9 cellular contexts compared by ENCODE assay signal in genomic region chr16:85086347-85087291, GRCh38. TPM values are rescaled to one million over a fixed set of nuclear protein-coding genes. Genes with fewer than 3 reads are reported as not detected.
DNase-seq lines count a peak whose midpoint lies in the region; TF ChIP-seq lines count a peak whose summit lies in the region.
"Had no signal": no experiment of that assay in that cellular context is flagged by ENCODE, and none has a peak within 500 bp of the region (broad histone marks: within the 10 kb centered on the region; RNA-seq: fewer than 3 reads in every experiment).

No MANE protein-coding gene starts in this region.

- peaks cover 42% of the 10 kb centered on the region for H3K4me1 ChIP-seq in left ventricle myocardium inferior
- peaks cover 0 to 33% (median 25%) of the 10 kb centered on the region in 4 donors for H3K4me1 ChIP-seq in sigmoid colon

- peak; percentile 68 for TF ChIP-seq RAD21 in Ishikawa (IDR thresholded peaks at IDR 0.05; ENCODE audit: low read depth)

- H3K4me3 ChIP-seq in left ventricle myocardium inferior = no peak overlapping the region
- no peak overlapping the region for H3K4me3 ChIP-seq in sigmoid colon

- H3K9me3 ChIP-seq in left ventricle myocardium inferior (replicated peaks) (no peaks in the 10 kb centered on the region), sigmoid colon (no peaks in the 10 kb centered on the region)

- no peaks in the 10 kb centered on the region for H3K27me3 Mint-ChIP-seq in activated naive CD8-positive, alpha-beta T cell treated with anti-CD3 and anti-CD28 coated beads for 36 hours

- H3K27ac ChIP-seq in left ventricle myocardium inferior (replicated peaks) (no peak overlapping the region), sigmoid colon (peak overlapping the region in 1 of 4 donors; percentile 20)

- TF ChIP-seq EP300 in Ishikawa (IDR thresholded peaks at IDR 0.05; ENCODE audit: borderline replicate concordance) (no peak), sigmoid colon (IDR thresholded peaks at IDR 0.05) (no peak)

- intact Hi-C loops in left ventricle myocardium inferior (cut with micrococcal nuclease) = no loop called here
- intact Hi-C loops in sigmoid colon (cut with DNase I) = no loop called here

- no peak overlapping the region for H3K27ac Mint-ChIP-seq in activated naive CD8-positive, alpha-beta T cell treated with anti-CD3 and anti-CD28 coated beads for 36 hours

- H3K36me3 ChIP-seq in left ventricle myocardium inferior = peaks cover 8% of the 10 kb centered on the region
- H3K36me3 ChIP-seq in sigmoid colon = peaks cover 0 to 36% (median 7%) of the 10 kb centered on the region in 4 donors

- H3K4me3 Mint-ChIP-seq in activated naive CD8-positive, alpha-beta T cell treated with anti-CD3 and anti-CD28 coated beads for 36 hours = no peak overlapping the region

- TF ChIP-seq CTCF in left ventricle myocardium inferior (IDR thresholded peaks at IDR 0.05; ENCODE audit: borderline replicate concordance) (peak; percentile 84), sigmoid colon (IDR thresholded peaks at IDR 0.05) (peak in 3 of 4 experiments; percentile 68 to 88 (median 77))

- WGBS in sigmoid colon, 2 donors = 54 to 72% methylated on average over 37 of the region's 37 CpGs

- DNase-seq in NCI-H2107 (lab: John Stamatoyannopoulos, UW) = peak; percentile 27
- no peak for DNase-seq in NCI-H2107 treated with DMSO at 0.1 percent for 48 hours (lab: John Stamatoyannopoulos, UW; ENCODE audit: unreplicated experiment)
- DNase-seq in SKM-1 treated with dmso at 0.1 percent for 144 hours (lab: John Stamatoyannopoulos, UW; ENCODE audit: unreplicated experiment) = peak; percentile 17
- peak; percentile 80 for DNase-seq in activated naive CD8-positive, alpha-beta T cell treated with anti-CD3 and anti-CD28 coated beads for 36 hours
- DNase-seq in left ventricle myocardium inferior = peak; percentile 78
- DNase-seq in sigmoid colon = peak; percentile 83
- DNase-seq in NCI-H1048 (lab: John Stamatoyannopoulos, UW) = no peak

- H3K36me3 Mint-ChIP-seq in activated naive CD8-positive, alpha-beta T cell treated with anti-CD3 and anti-CD28 coated beads for 36 hours = no peaks in the 10 kb centered on the region

- H3K27me3 ChIP-seq in left ventricle myocardium inferior (ENCODE audit: low read depth) (no peaks in the 10 kb centered on the region), sigmoid colon (no peaks in the 10 kb centered on the region)

- H3K9me3 Mint-ChIP-seq in activated naive CD8-positive, alpha-beta T cell treated with anti-CD3 and anti-CD28 coated beads for 36 hours = no peaks in the 10 kb centered on the region

- H3K4me1 Mint-ChIP-seq in activated naive CD8-positive, alpha-beta T cell treated with anti-CD3 and anti-CD28 coated beads for 36 hours = peaks cover 13% of the 10 kb centered on the region

- TF ChIP-seq POLR2A in sigmoid colon (IDR thresholded peaks at IDR 0.05) = no peak

TF ChIP-seq in Ishikawa, 13 proteins besides CTCF, POLR2A, EP300 and RAD21:
- no peak for TF ChIP-seq CEBPB (IDR thresholded peaks at IDR 0.05)
- no peak for TF ChIP-seq CREB1 (IDR thresholded peaks at IDR 0.05; ENCODE audit: low read depth)
- no peak; the same call in 1 of the 2 replicates for TF ChIP-seq YY1 (IDR thresholded peaks at IDR 0.05; ENCODE audit: low read depth)
- no peak for TF ChIP-seq MAX (IDR thresholded peaks at IDR 0.05)
- TF ChIP-seq ZBTB7A (IDR thresholded peaks at IDR 0.05; ENCODE audit: low read depth) = no peak
- TF ChIP-seq TCF12 (IDR thresholded peaks at IDR 0.05; ENCODE audit: low read depth) = no peak

RNA-seq across cellular contexts. Expression of gene CIBAR2, which starts 25.7 kb away (rescaled TPM):
- not detected for total RNA-seq in activated naive CD8-positive, alpha-beta T cell treated with anti-CD3 and anti-CD28 coated beads for 36 hours
- total RNA-seq in left ventricle myocardium inferior (not detected), sigmoid colon (not detected)
- not detected for polyA plus RNA-seq in sigmoid colon
- total RNA-seq: mononuclear cell had no signal

RNA-seq across cellular contexts. Expression of gene KIAA0513, which starts 59.0 kb away (rescaled TPM):
- total RNA-seq in activated naive CD8-positive, alpha-beta T cell treated with anti-CD3 and anti-CD28 coated beads for 36 hours = 1 to 10 TPM; 2.4 to 3.3 TPM
- 10.0 TPM for total RNA-seq in left ventricle myocardium inferior
- 10 to 100 TPM; 18.6 to 40.2 (median 26.4) TPM for total RNA-seq in sigmoid colon
- polyA plus RNA-seq in sigmoid colon = 10 to 100 TPM in 2 of 3 donors, 1 to 10 TPM in 1; 8.4 to 14.8 (median 10.6) TPM

Comparison
In these comparisons a context has a peak if more than half of its experiments do, and no peak if none do; other contexts are left out.
1. DNase-seq: peak in NCI-H2107 (single experiment), SKM-1 treated with dmso at 0.1 percent for 144 hours (single experiment), activated naive CD8-positive, alpha-beta T cell treated with anti-CD3 and anti-CD28 coated beads for 36 hours (single experiment), left ventricle myocardium inferior (single experiment) and sigmoid colon (single experiment); none in NCI-H2107 treated with DMSO at 0.1 percent for 48 hours (single experiment) and NCI-H1048 (single experiment).